ENCODE assay signal across 15 cellular contexts in genomic region chr3:48548165-48548564, GRCh38. TPM values are rescaled to one million over a fixed set of nuclear protein-coding genes. Genes with fewer than 3 reads are reported as not detected.
"Had no signal": no experiment of that assay in that cellular context is flagged by ENCODE, and none has a peak within 500 bp of the region (broad histone marks: within the 10 kb centered on the region; RNA-seq: fewer than 3 reads in every experiment).

No MANE protein-coding gene starts in this region.

- H3K4me3 ChIP-seq: ascending aorta, breast epithelium, coronary artery, lower lobe of right lung, skin epidermis, transverse colon, vagina had no signal

- H3K36me3 ChIP-seq: breast epithelium, transverse colon, vagina had no signal

- H3K27ac ChIP-seq: ascending aorta, breast epithelium, lower lobe of right lung, skin epidermis, transverse colon, vagina had no signal

- H3K27me3 Mint-ChIP-seq: stimulated activated naive CD8-positive, alpha-beta T cell treated with anti-CD3 and anti-CD28 coated beads, Interleukin-15, Interleukin-2, amounts not matched to agents 100 ng/mL and 50 ng/mL, for 24 hours had no signal

- H3K36me3 Mint-ChIP-seq: natural killer cell treated with Interleukin-12 subunit alpha and Interleukin-12 subunit beta and Interleukin-15 and Interleukin-18, amount 100 ng/mL, for 72 hours had no signal

- H3K9me3 ChIP-seq: ascending aorta, breast epithelium, lower lobe of right lung, transverse colon, vagina had no signal

- H3K4me3 Mint-ChIP-seq: activated T-cell treated with anti-CD3 and anti-CD28 coated beads, Interleukin-2, amount 50 U/mL, for 72 hours; mesothelial cell of epicardium; natural killer cell treated with Interleukin-12 subunit alpha and Interleukin-12 subunit beta and Interleukin-15 and Interleukin-18, amount 100 ng/mL, for 72 hours; stimulated activated naive CD8-positive, alpha-beta T cell treated with anti-CD3 and anti-CD28 coated beads, Interleukin-15, Interleukin-2, amounts not matched to agents 100 ng/mL and 50 ng/mL, for 24 hours had no signal

- H3K27ac Mint-ChIP-seq: activated T-cell treated with anti-CD3 and anti-CD28 coated beads, Interleukin-2, amount 50 U/mL, for 72 hours; mesothelial cell of epicardium; natural killer cell treated with Interleukin-12 subunit alpha and Interleukin-12 subunit beta and Interleukin-15 and Interleukin-18, amount 100 ng/mL, for 72 hours; stimulated activated naive CD8-positive, alpha-beta T cell treated with anti-CD3 and anti-CD28 coated beads, Interleukin-15, Interleukin-2, amounts not matched to agents 100 ng/mL and 50 ng/mL, for 24 hours had no signal

- H3K4me1 ChIP-seq: breast epithelium had no signal

- H3K27me3 ChIP-seq: ascending aorta, breast epithelium, transverse colon, vagina had no signal

- H3K9me3 Mint-ChIP-seq: activated T-cell treated with anti-CD3 and anti-CD28 coated beads, Interleukin-2, amount 50 U/mL, for 72 hours; mesothelial cell of epicardium; natural killer cell treated with Interleukin-12 subunit alpha and Interleukin-12 subunit beta and Interleukin-15 and Interleukin-18, amount 100 ng/mL, for 72 hours; stimulated activated naive CD8-positive, alpha-beta T cell treated with anti-CD3 and anti-CD28 coated beads, Interleukin-15, Interleukin-2, amounts not matched to agents 100 ng/mL and 50 ng/mL, for 24 hours had no signal

RNA-seq across cellular contexts. Expression of gene UCN2, which starts 15.4 kb away (rescaled TPM):
- total RNA-seq: activated CD8-positive, alpha-beta memory T cell treated with anti-CD3 and anti-CD28 coated beads for 36 hours; activated T-cell treated with anti-CD3 and anti-CD28 coated beads, Interleukin-2, amount 50 U/mL, for 72 hours; ascending aorta; endothelial cell of umbilical vein; left cardiac atrium; natural killer cell treated with Interleukin-12 subunit alpha and Interleukin-12 subunit beta and Interleukin-15 and Interleukin-18, amount 100 ng/mL, for 72 hours; posterior vena cava; transverse colon had no signal
